In the genomic region with DNA sequence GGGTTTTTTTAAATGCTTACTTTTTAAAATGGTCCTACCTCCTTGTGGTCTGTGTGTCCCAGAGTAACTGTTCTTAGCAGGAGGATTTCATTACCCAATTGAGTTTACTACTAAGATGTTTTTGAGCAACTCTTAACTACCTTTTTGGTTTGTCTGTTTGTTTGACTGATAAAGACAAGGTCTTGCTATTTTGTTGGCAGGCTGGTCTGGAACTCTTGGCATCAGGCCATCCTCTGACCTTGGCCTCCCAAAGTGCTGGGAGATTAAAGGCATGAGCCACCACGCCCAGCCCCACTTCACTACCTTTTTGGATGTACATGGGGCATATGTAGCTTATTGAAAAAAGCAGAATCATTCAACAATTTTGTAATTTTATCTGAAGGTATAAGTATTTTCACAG, we compare ENCODE assay signal across 14 cellular contexts. TPM values are rescaled to one million over a fixed set of nuclear protein-coding genes. Genes with fewer than 3 reads are reported as not detected.
DNase-seq lines count a peak whose midpoint lies in the region; ATAC-seq and TF ChIP-seq lines count a peak whose summit lies in the region.
"Had no signal": no experiment of that assay in that cellular context is flagged by ENCODE, and none has a peak within 500 bp of the region (broad histone marks: within the 10 kb centered on the region; RNA-seq: fewer than 3 reads in every experiment).

No MANE protein-coding gene starts in this region.

- no peak overlapping the region for H3K27ac Mint-ChIP-seq in Caco-2 (ENCODE audit: unreplicated experiment)
- H3K27ac Mint-ChIP-seq: CD4-positive, alpha-beta T cell; neural progenitor cell had no signal

- H3K36me3 ChIP-seq in right lobe of liver, result no peaks in the 10 kb centered on the region
- H3K36me3 ChIP-seq in Caco-2 (ENCODE audit: control insufficient read depth, insufficient read depth, low read length), result no peaks in the 10 kb centered on the region

- H3K27ac ChIP-seq in right lobe of liver, result no peak overlapping the region
- H3K27ac ChIP-seq: epithelial cell of prostate, neural progenitor cell had no signal

- peak; percentile 40 to 80 (median 67) for ATAC-seq in right lobe of liver
- ATAC-seq in GM21576 (IDR thresholded peaks at IDR 0.05; ENCODE audit: unreplicated experiment), result no peak

- H3K27me3 ChIP-seq in right lobe of liver (no peaks in the 10 kb centered on the region), Caco-2 (replicated peaks; ENCODE audit: control insufficient read depth, insufficient read depth, low read length) (no peaks in the 10 kb centered on the region)
- H3K27me3 ChIP-seq: neural progenitor cell had no signal

- H3K4me3 ChIP-seq in right lobe of liver (no peak overlapping the region), Caco-2 (ENCODE audit: low read depth, low read length) (no peak overlapping the region)
- H3K4me3 ChIP-seq: neural progenitor cell had no signal

- peak; percentile 1 for DNase-seq in NCI-H748 (lab: John Stamatoyannopoulos, UW; ENCODE audit: unreplicated experiment)
- DNase-seq in NCI-H748 treated with DMSO at 0.1 percent for 48 hours (lab: John Stamatoyannopoulos, UW), result no peak
- peak; percentile 41 for DNase-seq in NCI-H69 (lab: John Stamatoyannopoulos, UW)
- DNase-seq in dermis blood vessel endothelial cell, result peak; percentile 23
- DNase-seq in right lobe of liver, result peak; percentile 51 to 70 (median 54)
- no peak for DNase-seq in Ammon's horn (ENCODE audit: low spot score)
- no peak for DNase-seq in Caco-2
- DNase-seq: amygdala; CD4-positive, alpha-beta T cell; mesendoderm; NCI-H1694 treated with DMSO at 0.1 percent for 48 hours had no signal

- H3K36me3 Mint-ChIP-seq in Caco-2 (ENCODE audit: insufficient read depth, unreplicated experiment), result peaks cover 18% of the 10 kb centered on the region

- H3K9me3 Mint-ChIP-seq in Caco-2 (ENCODE audit: unreplicated experiment), result no peaks in the 10 kb centered on the region

- TF ChIP-seq CTCF in right lobe of liver (IDR thresholded peaks at IDR 0.05), result no peak
- no peak for TF ChIP-seq CTCF in Caco-2 (IDR thresholded peaks at IDR 0.05; ENCODE audit: insufficient read depth in 1 of 2, low read depth in 1 of 2, low read length in 1 of 2, severe bottlenecking in 1 of 2, unreplicated experiment in 1 of 2)

- 19% methylated on average over 1 of the region's 1 CpG for whole genome bisulfite sequencing in right lobe of liver (ENCODE audit: insufficient coverage, low coverage, low lambda C conversion rate, missing lambda C conversion rate)

- BruUV-seq in Caco-2 (replicated peaks; lab: Mats Ljungman, UMichigan), result no TSS peak

- CTCF ChIA-PET in Caco-2 (lab: Charles Lee), result no interaction called here

- TF ChIP-seq POLR2A in right lobe of liver (IDR thresholded peaks at IDR 0.05), result no peak

- POLR2A ChIA-PET in Caco-2 (lab: Charles Lee), result no interaction called here

- H3K27me3 Mint-ChIP-seq in Caco-2 (ENCODE audit: insufficient read depth, unreplicated experiment), result no peaks in the 10 kb centered on the region
- H3K27me3 Mint-ChIP-seq: CD4-positive, alpha-beta T cell had no signal

- intact Hi-C loops in right lobe of liver (cut with DNase I) (no loop called here), Caco-2 (cut with micrococcal nuclease; ENCODE audit: unreplicated experiment) (no loop called here)

- H3K9me3 ChIP-seq in right lobe of liver (no peaks in the 10 kb centered on the region), Caco-2 (no peaks in the 10 kb centered on the region)

- no peaks in the 10 kb centered on the region for H3K4me1 Mint-ChIP-seq in Caco-2 (ENCODE audit: low read depth, unreplicated experiment)

- H3K4me3 Mint-ChIP-seq in Caco-2 (ENCODE audit: unreplicated experiment), result no peak overlapping the region
- H3K4me3 Mint-ChIP-seq: CD4-positive, alpha-beta T cell; neural progenitor cell had no signal

- H3K4me1 ChIP-seq in right lobe of liver (no peaks in the 10 kb centered on the region), Caco-2 (no peaks in the 10 kb centered on the region)
- H3K4me1 ChIP-seq: neural progenitor cell had no signal

RNA-seq across cellular contexts. Expression of gene MRPS9, which starts 14.9 kb away (rescaled TPM):
- total RNA-seq in dermis blood vessel endothelial cell (21.4 and 35.1 TPM in 2 replicates), right lobe of liver (10 to 100 TPM; 12.1 to 19.3 (median 14.5) TPM), Caco-2 (2022) (67.9 and 68.6 TPM in 2 replicates)

Comparison
In these comparisons a context has a peak if more than half of its experiments do, and no peak if none do; other contexts are left out.
1. DNase-seq: peak in NCI-H748 (single experiment), NCI-H69 (single experiment), dermis blood vessel endothelial cell (single experiment) and right lobe of liver (3 of 3); none in NCI-H748 treated with DMSO at 0.1 percent for 48 hours (single experiment), Ammon's horn (single experiment) and Caco-2 (0 of 2).